Comparison of ENCODE assay signal across 1 cellular context in genomic region chr16:87897563-87898505, GRCh38.
TF ChIP-seq lines count a peak whose summit lies in the region.

No MANE protein-coding gene starts in this region.

TF ChIP-seq in SK-N-SH, 30 proteins besides CTCF, POLR2A, EP300 and RAD21 (continued from another document):
- TF ChIP-seq RXRA (IDR thresholded peaks at IDR 0.05; ENCODE audit: borderline replicate concordance, low read depth) (no peak), MXI1 (IDR thresholded peaks at IDR 0.05; ENCODE audit: low read depth, low read length) (no peak), ELF1 (IDR thresholded peaks at IDR 0.05) (no peak), POLR2AphosphoS5 (IDR thresholded peaks at IDR 0.05; ENCODE audit: low read depth, low read length) (no peak), FOSL2 (IDR thresholded peaks at IDR 0.05; ENCODE audit: borderline replicate concordance, low read depth) (no peak), JUND (IDR thresholded peaks at IDR 0.05) (no peak), USF1 (IDR thresholded peaks at IDR 0.05; ENCODE audit: borderline replicate concordance, low read depth) (no peak), NRF1 (IDR thresholded peaks at IDR 0.05; ENCODE audit: low read depth, low read length) (no peak), MAX (IDR thresholded peaks at IDR 0.05; ENCODE audit: low read depth) (no peak), IRF3 (IDR thresholded peaks at IDR 0.05; ENCODE audit: low read depth, low read length) (no peak), SMC3 (IDR thresholded peaks at IDR 0.05; ENCODE audit: low read depth, low read length) (no peak), EZH2phosphoT487 (IDR thresholded peaks at IDR 0.05; ENCODE audit: borderline replicate concordance, low read depth) (no peak), PBX3 (IDR thresholded peaks at IDR 0.05) (no peak), MEF2A (IDR thresholded peaks at IDR 0.05; ENCODE audit: borderline replicate concordance, low read depth) (no peak), TCF12 (IDR thresholded peaks at IDR 0.05) (no peak), RFX5 (IDR thresholded peaks at IDR 0.05; ENCODE audit: low read length) (no peak), TAF1 (IDR thresholded peaks at IDR 0.05; ENCODE audit: borderline replicate concordance, low read depth, low read length) (no peak)
